1 cellular context compared by ENCODE assay signal in genomic region chr1:23695667-23696066, GRCh38.
TF ChIP-seq lines count a peak whose summit lies in the region.

No MANE protein-coding gene starts in this region.

TF ChIP-seq in WTC11, 78 proteins besides CTCF, POLR2A, EP300 and RAD21 (continued from another document):
- TF ChIP-seq ZBTB43 (CRISPR knock-in tag; IDR thresholded peaks at IDR 0.05), result no peak
TF ChIP-seq in WTC11: peak in this region for 0.
